Comparison of ENCODE assay signal across 16 cellular contexts in the genomic region with DNA sequence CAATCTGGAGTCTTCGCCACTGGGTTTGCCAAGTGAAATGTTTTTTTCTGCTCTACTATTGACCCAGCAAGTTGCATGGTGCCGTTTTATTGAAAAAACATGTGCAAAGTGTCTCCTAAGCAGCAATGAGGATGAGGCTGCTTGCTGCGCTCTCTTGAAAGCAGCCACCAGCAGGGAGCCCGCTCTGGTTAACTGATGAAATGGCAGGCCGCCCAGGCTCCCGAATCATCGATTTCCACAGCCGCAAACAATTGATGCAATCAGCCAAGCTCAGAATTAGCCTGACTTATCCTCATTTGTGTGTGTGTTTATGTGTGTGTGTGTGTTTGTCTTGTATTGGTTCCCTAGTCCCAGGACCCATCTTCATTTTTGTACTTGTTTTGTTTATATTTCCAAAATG. TPM values are rescaled to one million over a fixed set of nuclear protein-coding genes. Genes with fewer than 3 reads are reported as not detected.
DNase-seq lines count a peak whose midpoint lies in the region; ATAC-seq and TF ChIP-seq lines count a peak whose summit lies in the region.
"Had no signal": no experiment of that assay in that cellular context is flagged by ENCODE, and none has a peak within 500 bp of the region (broad histone marks: within the 10 kb centered on the region; RNA-seq: fewer than 3 reads in every experiment).

No MANE protein-coding gene starts in this region.

- 59% methylated on average over 8 of the region's 8 CpGs for WGBS in SK-N-SH (ENCODE audit: low lambda C conversion rate)

- peak; percentile 34 for DNase-seq in SK-N-SH
- DNase-seq in astrocyte of the hippocampus (ENCODE audit: low read depth, low spot score): peak; percentile 33
- peak; percentile 15 for DNase-seq in inferior parietal cortex (ENCODE audit: extremely low spot score)
- DNase-seq in nephron progenitor cell: no peak
- DNase-seq: activated B cell treated with CpG ODN at 0.5 μM for 24 hours; AML-193; HCEC 1CT; heart left ventricle; NCI-H1436 treated with DMSO at 0.1 percent for 48 hours; stimulated activated CD4-positive, alpha-beta T cell treated with anti-CD3 and anti-CD28 coated beads, Interleukin-4, amount 100 ng/mL, for 24 hours; stimulated activated naive CD4-positive, alpha-beta T cell treated with Interleukin-2 at 50 U/mL for 16 hours had no signal

- CTCF ChIA-PET in SK-N-SH (lab: Yijun Ruan, JAX): interaction anchor here (2.0 kb wide), 1 partner anchor 126 kb away, joined by 5 read pairs; no protein-coding TSS in a partner anchor

- no peak overlapping the region for H3K4me2 ChIP-seq in SK-N-SH

- H3K27me3 Mint-ChIP-seq in nephron progenitor cell (ENCODE audit: low read depth, poor library complexity): no peaks in the 10 kb centered on the region
- H3K27me3 Mint-ChIP-seq: progenitor cell of endocrine pancreas had no signal

- no peaks in the 10 kb centered on the region for H3K9me2 ChIP-seq in SK-N-SH

- no peaks in the 10 kb centered on the region for H4K20me1 ChIP-seq in SK-N-SH (ENCODE audit: insufficient read depth)

- H3F3A ChIP-seq in SK-N-SH (replicated peaks; ENCODE audit: insufficient read depth): no peaks in the 10 kb centered on the region

- H3K79me2 ChIP-seq in SK-N-SH (ENCODE audit: insufficient read depth): no peaks in the 10 kb centered on the region

- H3K27ac ChIP-seq in SK-N-SH (ENCODE audit: low read depth in 2 of 2, low read length in 1 of 2): peak overlapping the region in 1 of 2 experiments; percentile 23; a peak in 1 of 4 replicates
- H3K27ac ChIP-seq: heart left ventricle had no signal

- no peak overlapping the region for H3K4me3 Mint-ChIP-seq in nephron progenitor cell
- H3K4me3 Mint-ChIP-seq: activated B cell treated with CpG ODN at 0.5 μM for 24 hours had no signal

- no peak for TF ChIP-seq EP300 in SK-N-SH (IDR thresholded peaks at IDR 0.05; ENCODE audit: borderline replicate concordance in 1 of 2, low read depth in 1 of 2, low read length in 1 of 2)

- POLR2A ChIA-PET in SK-N-SH (lab: Yijun Ruan, JAX): no interaction called here

- peaks cover 0 to 3% of the 10 kb centered on the region in 2 experiments; a peak in 1 of 4 replicates for H3K4me1 ChIP-seq in SK-N-SH (ENCODE audit: control insufficient read depth in 1 of 2, insufficient read depth in 2 of 2, low read depth in 1 of 2, low read length in 1 of 2)
- H3K4me1 ChIP-seq: heart left ventricle had no signal

- H3K36me3 ChIP-seq in SK-N-SH (replicated peaks in 1 of 2; ENCODE audit: control insufficient read depth in 1 of 2, insufficient read depth in 2 of 2, low read length in 1 of 2): no peaks in the 10 kb centered on the region
- H3K36me3 ChIP-seq: heart left ventricle had no signal

- H2AFZ ChIP-seq in SK-N-SH (ENCODE audit: low read depth): no peak overlapping the region

- peaks cover 21% of the 10 kb centered on the region for H3K9me3 Mint-ChIP-seq in nephron progenitor cell

- no peaks in the 10 kb centered on the region; the same call in 1 of the 2 replicates for H3K27me3 ChIP-seq in SK-N-SH (ENCODE audit: insufficient read depth)
- H3K27me3 ChIP-seq: heart left ventricle had no signal

- peaks cover 13% of the 10 kb centered on the region for H3K36me3 Mint-ChIP-seq in nephron progenitor cell (ENCODE audit: low read depth)

- no peak for TF ChIP-seq RAD21 in SK-N-SH (IDR thresholded peaks at IDR 0.05; ENCODE audit: low read length)

- no peak overlapping the region for H3K27ac Mint-ChIP-seq in nephron progenitor cell
- H3K27ac Mint-ChIP-seq: activated B cell treated with CpG ODN at 0.5 μM for 24 hours, progenitor cell of endocrine pancreas had no signal

- no peak overlapping the region for H3K4me3 ChIP-seq in SK-N-SH (ENCODE audit: low read depth in 2 of 2, low read length in 1 of 2)
- H3K4me3 ChIP-seq: heart left ventricle had no signal

- H3K4me1 Mint-ChIP-seq in nephron progenitor cell: peaks cover 5% of the 10 kb centered on the region
- H3K4me1 Mint-ChIP-seq: activated B cell treated with CpG ODN at 0.5 μM for 24 hours had no signal

- H3K9me3 ChIP-seq in SK-N-SH: no peaks in the 10 kb centered on the region
- H3K9me3 ChIP-seq: heart left ventricle had no signal

- ATAC-seq in SK-N-SH treated with all-trans-retinoic acid at 6 μM for 48 hours: no peak
- no peak for ATAC-seq in HG03175 (IDR thresholded peaks at IDR 0.05; ENCODE audit: unreplicated experiment)
- no peak for ATAC-seq in GM21619 (IDR thresholded peaks at IDR 0.05; ENCODE audit: unreplicated experiment)
- no peak for ATAC-seq in GM18868 (IDR thresholded peaks at IDR 0.05; ENCODE audit: unreplicated experiment)
- ATAC-seq: heart left ventricle had no signal

- TF ChIP-seq CTCF in SK-N-SH (IDR thresholded peaks at IDR 0.05): no peak
- no peak for TF ChIP-seq CTCF in nephron progenitor cell (IDR thresholded peaks at IDR 0.05)

- no peak overlapping the region for H3K9ac ChIP-seq in SK-N-SH

TF ChIP-seq in SK-N-SH, 30 proteins besides CTCF, POLR2A, EP300 and RAD21:
- TF ChIP-seq JUND (IDR thresholded peaks at IDR 0.05): no peak
- TF ChIP-seq, protein P1, sequence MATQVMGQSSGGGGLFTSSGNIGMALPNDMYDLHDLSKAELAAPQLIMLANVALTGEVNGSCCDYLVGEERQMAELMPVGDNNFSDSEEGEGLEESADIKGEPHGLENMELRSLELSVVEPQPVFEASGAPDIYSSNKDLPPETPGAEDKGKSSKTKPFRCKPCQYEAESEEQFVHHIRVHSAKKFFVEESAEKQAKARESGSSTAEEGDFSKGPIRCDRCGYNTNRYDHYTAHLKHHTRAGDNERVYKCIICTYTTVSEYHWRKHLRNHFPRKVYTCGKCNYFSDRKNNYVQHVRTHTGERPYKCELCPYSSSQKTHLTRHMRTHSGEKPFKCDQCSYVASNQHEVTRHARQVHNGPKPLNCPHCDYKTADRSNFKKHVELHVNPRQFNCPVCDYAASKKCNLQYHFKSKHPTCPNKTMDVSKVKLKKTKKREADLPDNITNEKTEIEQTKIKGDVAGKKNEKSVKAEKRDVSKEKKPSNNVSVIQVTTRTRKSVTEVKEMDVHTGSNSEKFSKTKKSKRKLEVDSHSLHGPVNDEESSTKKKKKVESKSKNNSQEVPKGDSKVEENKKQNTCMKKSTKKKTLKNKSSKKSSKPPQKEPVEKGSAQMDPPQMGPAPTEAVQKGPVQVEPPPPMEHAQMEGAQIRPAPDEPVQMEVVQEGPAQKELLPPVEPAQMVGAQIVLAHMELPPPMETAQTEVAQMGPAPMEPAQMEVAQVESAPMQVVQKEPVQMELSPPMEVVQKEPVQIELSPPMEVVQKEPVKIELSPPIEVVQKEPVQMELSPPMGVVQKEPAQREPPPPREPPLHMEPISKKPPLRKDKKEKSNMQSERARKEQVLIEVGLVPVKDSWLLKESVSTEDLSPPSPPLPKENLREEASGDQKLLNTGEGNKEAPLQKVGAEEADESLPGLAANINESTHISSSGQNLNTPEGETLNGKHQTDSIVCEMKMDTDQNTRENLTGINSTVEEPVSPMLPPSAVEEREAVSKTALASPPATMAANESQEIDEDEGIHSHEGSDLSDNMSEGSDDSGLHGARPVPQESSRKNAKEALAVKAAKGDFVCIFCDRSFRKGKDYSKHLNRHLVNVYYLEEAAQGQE (IDR thresholded peaks at IDR 0.05; ENCODE audit: low read depth, low read length): no peak
- no peak for TF ChIP-seq IRF3 (IDR thresholded peaks at IDR 0.05; ENCODE audit: low read depth, low read length)

TF ChIP-seq in SK-N-SH treated with all-trans-retinoic acid at 6 μM for 48 hours, 23 proteins besides CTCF, POLR2A, EP300 and RAD21 (continues in another document):
- TF ChIP-seq BACH2 (CRISPR knock-in tag; IDR thresholded peaks at IDR 0.05; ENCODE audit: borderline replicate concordance) (no peak), ZFP3 (CRISPR knock-in tag; IDR thresholded peaks at IDR 0.05) (no peak), SNAI2 (CRISPR knock-in tag; IDR thresholded peaks at IDR 0.05) (no peak), ARNTL (CRISPR knock-in tag; IDR thresholded peaks at IDR 0.05; ENCODE audit: borderline replicate concordance, low read depth) (no peak), ZFP30 (CRISPR knock-in tag; IDR thresholded peaks at IDR 0.05) (no peak), TSHZ2 (CRISPR knock-in tag; IDR thresholded peaks at IDR 0.05) (no peak), GLIS3 (CRISPR knock-in tag; IDR thresholded peaks at IDR 0.05) (no peak), TOX (CRISPR knock-in tag; IDR thresholded peaks at IDR 0.05; ENCODE audit: borderline replicate concordance) (no peak)
- TF ChIP-seq, protein P2, sequence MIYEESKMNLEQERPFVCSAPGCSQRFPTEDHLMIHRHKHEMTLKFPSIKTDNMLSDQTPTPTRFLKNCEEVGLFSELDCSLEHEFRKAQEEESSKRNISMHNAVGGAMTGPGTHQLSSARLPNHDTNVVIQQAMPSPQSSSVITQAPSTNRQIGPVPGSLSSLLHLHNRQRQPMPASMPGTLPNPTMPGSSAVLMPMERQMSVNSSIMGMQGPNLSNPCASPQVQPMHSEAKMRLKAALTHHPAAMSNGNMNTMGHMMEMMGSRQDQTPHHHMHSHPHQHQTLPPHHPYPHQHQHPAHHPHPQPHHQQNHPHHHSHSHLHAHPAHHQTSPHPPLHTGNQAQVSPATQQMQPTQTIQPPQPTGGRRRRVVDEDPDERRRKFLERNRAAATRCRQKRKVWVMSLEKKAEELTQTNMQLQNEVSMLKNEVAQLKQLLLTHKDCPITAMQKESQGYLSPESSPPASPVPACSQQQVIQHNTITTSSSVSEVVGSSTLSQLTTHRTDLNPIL (CRISPR knock-in tag; IDR thresholded peaks at IDR 0.05; ENCODE audit: low read depth): no peak

RNA-seq across cellular contexts. Expression of gene LYZL1, which starts 22.2 kb away (rescaled TPM):
- not detected in 2 replicates for polyA plus RNA-seq in SK-N-SH (2012; rRNA removed)
- not detected in 2 replicates for polyA plus RNA-seq in SK-N-SH (2012; cell fraction: cytosol; rRNA removed)
- not detected in 2 replicates for polyA plus RNA-seq in SK-N-SH (2012; cell fraction: nucleus; rRNA removed)
- polyA plus RNA-seq: heart left ventricle had no signal
